In the genomic region with DNA sequence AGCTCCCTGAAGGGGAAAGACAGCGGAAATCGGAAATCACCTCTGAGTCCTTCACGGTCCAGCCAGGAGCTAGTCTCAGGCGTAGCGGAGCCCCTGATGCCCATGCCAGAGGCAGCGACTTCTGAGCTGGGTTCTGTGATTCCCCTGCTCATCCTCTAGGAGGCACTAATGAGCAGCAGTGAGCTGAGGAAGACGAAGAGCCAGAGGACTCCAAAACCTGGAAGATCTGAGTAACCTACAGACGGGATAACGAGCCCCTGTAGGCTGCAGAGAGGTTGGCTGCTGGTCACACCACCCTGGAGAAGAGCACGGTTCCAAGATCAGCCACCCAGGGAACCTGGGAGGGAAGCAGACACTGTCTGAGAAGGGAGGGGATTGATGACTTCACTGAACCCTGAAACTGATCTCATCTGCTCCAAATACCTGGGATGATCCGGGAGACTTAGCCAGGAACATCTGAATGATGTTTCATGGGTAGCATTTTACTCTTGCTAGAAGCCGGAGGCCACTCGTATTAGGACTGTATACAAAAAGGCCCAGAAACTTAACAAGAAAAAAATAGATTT, we compare ENCODE assay signal across 13 cellular contexts.
DNase-seq lines count a peak whose midpoint lies in the region; ATAC-seq and FAIRE-seq lines count a peak whose summit lies in the region.
"Had no signal": no experiment of that assay in that cellular context is flagged by ENCODE, and none has a peak within 500 bp of the region (broad histone marks: within the 10 kb centered on the region; RNA-seq: fewer than 3 reads in every experiment).

No MANE protein-coding gene starts in this region.

- H3K4me3 ChIP-seq in NT2/D1 (ENCODE audit: insufficient read length, low read depth): no peak overlapping the region
- H3K4me3 ChIP-seq: SK-N-MC, uterus had no signal

- H3K27ac Mint-ChIP-seq in activated CD4-positive, alpha-beta T cell treated with anti-CD3 and anti-CD28 coated beads, Interleukin-2, amount 10 ng/mL, durations not matched to agents 24 days and 14 days: no peak overlapping the region
- H3K27ac Mint-ChIP-seq: activated CD8-positive, alpha-beta memory T cell treated with anti-CD3 and anti-CD28 coated beads, Interleukin-2, amount 10 ng/mL, durations not matched to agents 7 days and 5 days had no signal

- no peak overlapping the region for H3K4me3 Mint-ChIP-seq in activated CD4-positive, alpha-beta T cell treated with anti-CD3 and anti-CD28 coated beads, Interleukin-2, amount 10 ng/mL, durations not matched to agents 24 days and 14 days
- H3K4me3 Mint-ChIP-seq: activated CD8-positive, alpha-beta memory T cell treated with anti-CD3 and anti-CD28 coated beads, Interleukin-2, amount 10 ng/mL, durations not matched to agents 7 days and 5 days had no signal

- DNase-seq in activated CD4-positive, alpha-beta T cell treated with anti-CD3 and anti-CD28 coated beads, Interleukin-2, amount 10 ng/mL, durations not matched to agents 24 days and 14 days: peak; percentile 56
- no peak for DNase-seq in activated CD4-positive, alpha-beta T cell treated with anti-CD3 and anti-CD28 coated beads for 1 hour
- DNase-seq in NT2/D1 (ENCODE audit: low read depth, low spot score): peak; percentile 46
- DNase-seq in germinal center (ENCODE audit: low spot score): peak; percentile 7
- DNase-seq in urothelium cell line (ENCODE audit: low spot score): peak; percentile 4
- DNase-seq in COLO668 (lab: John Stamatoyannopoulos, UW; ENCODE audit: unreplicated experiment): no peak
- DNase-seq in AML-193 (lab: John Stamatoyannopoulos, UW): no peak
- DNase-seq: activated CD8-positive, alpha-beta memory T cell treated with anti-CD3 and anti-CD28 coated beads, Interleukin-2, amount 10 ng/mL, durations not matched to agents 7 days and 5 days; NCI-H1436; uterus had no signal

- intact Hi-C loops in activated CD4-positive, alpha-beta T cell treated with anti-CD3 and anti-CD28 coated beads, Interleukin-2, amount 10 ng/mL, durations not matched to agents 24 days and 14 days (cut with micrococcal nuclease): no loop called here

- no peak for FAIRE-seq in urothelium cell line (lab: Jason Lieb, UNC)

- H3K9me3 Mint-ChIP-seq in activated CD4-positive, alpha-beta T cell treated with anti-CD3 and anti-CD28 coated beads, Interleukin-2, amount 10 ng/mL, durations not matched to agents 24 days and 14 days: no peaks in the 10 kb centered on the region

- no peaks in the 10 kb centered on the region for H3K27me3 ChIP-seq in NT2/D1 (ENCODE audit: insufficient read depth, insufficient read length)
- H3K27me3 ChIP-seq: uterus had no signal

- no peaks in the 10 kb centered on the region for H3K4me1 Mint-ChIP-seq in activated CD4-positive, alpha-beta T cell treated with anti-CD3 and anti-CD28 coated beads, Interleukin-2, amount 10 ng/mL, durations not matched to agents 24 days and 14 days
- H3K4me1 Mint-ChIP-seq: activated CD8-positive, alpha-beta memory T cell treated with anti-CD3 and anti-CD28 coated beads, Interleukin-2, amount 10 ng/mL, durations not matched to agents 7 days and 5 days had no signal

- H3K36me3 ChIP-seq in NT2/D1 (ENCODE audit: insufficient read depth, insufficient read length, low read length): no peaks in the 10 kb centered on the region
- H3K36me3 ChIP-seq: uterus had no signal

- H3K4me1 ChIP-seq in NT2/D1 (ENCODE audit: insufficient read depth, insufficient read length): peaks cover 2% of the 10 kb centered on the region
- H3K4me1 ChIP-seq: uterus had no signal

- no peaks in the 10 kb centered on the region; the same call in 1 of the 2 replicates for H3K9me3 ChIP-seq in NT2/D1 (ENCODE audit: insufficient read depth, low read length)
- H3K9me3 ChIP-seq: uterus had no signal

- no peak for ATAC-seq in HG03457 (IDR thresholded peaks at IDR 0.05; ENCODE audit: unreplicated experiment)
- ATAC-seq: activated CD8-positive, alpha-beta memory T cell treated with anti-CD3 and anti-CD28 coated beads, Interleukin-2, amount 10 ng/mL, durations not matched to agents 7 days and 5 days; esophagus mucosa had no signal

- H3K27me3 Mint-ChIP-seq in activated CD4-positive, alpha-beta T cell treated with anti-CD3 and anti-CD28 coated beads, Interleukin-2, amount 10 ng/mL, durations not matched to agents 24 days and 14 days: no peaks in the 10 kb centered on the region
- H3K27me3 Mint-ChIP-seq: activated CD8-positive, alpha-beta memory T cell treated with anti-CD3 and anti-CD28 coated beads, Interleukin-2, amount 10 ng/mL, durations not matched to agents 7 days and 5 days had no signal

- H3K9ac ChIP-seq in NT2/D1 (ENCODE audit: insufficient read length, low read depth): no peak overlapping the region

- no peaks in the 10 kb centered on the region for H3K36me3 Mint-ChIP-seq in activated CD4-positive, alpha-beta T cell treated with anti-CD3 and anti-CD28 coated beads, Interleukin-2, amount 10 ng/mL, durations not matched to agents 24 days and 14 days (ENCODE audit: low read depth)
- H3K36me3 Mint-ChIP-seq: activated CD8-positive, alpha-beta memory T cell treated with anti-CD3 and anti-CD28 coated beads, Interleukin-2, amount 10 ng/mL, durations not matched to agents 7 days and 5 days had no signal

Comparison
In these comparisons a context has a peak if more than half of its experiments do, and no peak if none do; other contexts are left out.
1. DNase-seq: peak in activated CD4-positive, alpha-beta T cell treated with anti-CD3 and anti-CD28 coated beads, Interleukin-2, amount 10 ng/mL, durations not matched to agents 24 days and 14 days (single experiment), NT2/D1 (single experiment), germinal center (single experiment) and urothelium cell line (single experiment); none in activated CD4-positive, alpha-beta T cell treated with anti-CD3 and anti-CD28 coated beads for 1 hour (single experiment), COLO668 (single experiment) and AML-193 (0 of 2).